14 cellular contexts compared by ENCODE assay signal in genomic region chr9:133943781-133944745, GRCh38. TPM values are rescaled to one million over a fixed set of nuclear protein-coding genes. Genes with fewer than 3 reads are reported as not detected.
DNase-seq lines count a peak whose midpoint lies in the region; ATAC-seq, FAIRE-seq and TF ChIP-seq lines count a peak whose summit lies in the region.
"Had no signal": no experiment of that assay in that cellular context is flagged by ENCODE, and none has a peak within 500 bp of the region (broad histone marks: within the 10 kb centered on the region; RNA-seq: fewer than 3 reads in every experiment).

No MANE protein-coding gene starts in this region.

- H3K9me3 Mint-ChIP-seq in activated T-helper 1 cell treated with anti-CD3 and anti-CD28 coated beads, Interleukin-12 subunit alpha, Interleukin-12 subunit beta, Interleukin-2, Interleukin-4 antibody, amounts not matched to agents 30 ng/mL and 10 ng/mL and 1 ng/mL, durations not matched to agents 14 hours and 24 hours and 36 hours = no peaks in the 10 kb centered on the region

- TF ChIP-seq CTCF in adrenal gland (IDR thresholded peaks at IDR 0.05) = no peak
- no peak for TF ChIP-seq CTCF in kidney (IDR thresholded peaks at IDR 0.05; ENCODE audit: borderline replicate concordance, extremely low read depth, insufficient read depth)
- TF ChIP-seq CTCF in smooth muscle cell (IDR thresholded peaks at IDR 0.05; ENCODE audit: borderline replicate concordance, insufficient read depth, poor library complexity, severe bottlenecking) = no peak

- H3K27ac ChIP-seq in adrenal gland (peak overlapping the region in 4 of 5 donors; percentile 38 to 85 (median 70)), kidney (ENCODE audit: low read depth in 2 of 2, low read length in 2 of 2) (peak overlapping the region; percentile 77 to 79), smooth muscle cell (ENCODE audit: low read depth) (peak overlapping the region; percentile 62)
- H3K27ac ChIP-seq: thoracic aorta had no signal

- no peak for TF ChIP-seq POLR2A in adrenal gland (IDR thresholded peaks at IDR 0.05)

- H3K27me3 ChIP-seq in adrenal gland (no peaks in the 10 kb centered on the region), smooth muscle cell (ENCODE audit: low read depth) (no peaks in the 10 kb centered on the region)

- WGBS in adrenal gland, 4 donors = 73 to 89% (median 83%) methylated on average over 7 to 30 of the region's 30 CpGs
- WGBS in smooth muscle cell (ENCODE audit: low lambda C conversion rate) = 90% methylated on average over 29 of the region's 30 CpGs

- no peak overlapping the region for H2AFZ ChIP-seq in smooth muscle cell (ENCODE audit: low read depth)

- no peak overlapping the region for H3K27ac Mint-ChIP-seq in activated T-helper 1 cell treated with anti-CD3 and anti-CD28 coated beads, Interleukin-12 subunit alpha, Interleukin-12 subunit beta, Interleukin-2, Interleukin-4 antibody, amounts not matched to agents 30 ng/mL and 10 ng/mL and 1 ng/mL, durations not matched to agents 14 hours and 24 hours and 36 hours

- H3K9me3 ChIP-seq in adrenal gland (replicated peaks in 1 of 3) (no peaks in the 10 kb centered on the region), kidney (ENCODE audit: control insufficient read depth in 1 of 2, low read length in 2 of 2) (no peaks in the 10 kb centered on the region), smooth muscle cell (replicated peaks; ENCODE audit: low read depth) (no peaks in the 10 kb centered on the region)
- H3K9me3 ChIP-seq: thoracic aorta had no signal

- peaks cover 96% of the 10 kb centered on the region for H3K79me2 ChIP-seq in smooth muscle cell (ENCODE audit: low read depth)

- intact Hi-C loops in adrenal gland (cut with DNase I) = no loop called here
- intact Hi-C loops in kidney (cut with DNase I) = no loop called here
- intact Hi-C loops in activated T-helper 1 cell treated with anti-CD3 and anti-CD28 coated beads, Interleukin-12 subunit alpha, Interleukin-12 subunit beta, Interleukin-2, Interleukin-4 antibody, amounts not matched to agents 30 ng/mL and 10 ng/mL and 1 ng/mL, durations not matched to agents 14 hours and 24 hours and 36 hours (cut with micrococcal nuclease) = no loop called here

- H3K4me1 Mint-ChIP-seq in activated T-helper 1 cell treated with anti-CD3 and anti-CD28 coated beads, Interleukin-12 subunit alpha, Interleukin-12 subunit beta, Interleukin-2, Interleukin-4 antibody, amounts not matched to agents 30 ng/mL and 10 ng/mL and 1 ng/mL, durations not matched to agents 14 hours and 24 hours and 36 hours (ENCODE audit: low read depth) = no peaks in the 10 kb centered on the region

- ATAC-seq in HG03354 (IDR thresholded peaks at IDR 0.05; ENCODE audit: poor library complexity, severe bottlenecking, unreplicated experiment) = no peak

- DNase-seq in NCI-H226 (peak; percentile 8), adrenal gland (peak in 2 of 7 donors; percentile 19 to 77), kidney (peak; percentile 73), smooth muscle cell (lab: John Stamatoyannopoulos, UW; ENCODE audit: unreplicated experiment) (no peak), RPMI8226 (no peak)
- DNase-seq in activated T-helper 1 cell treated with anti-CD3 and anti-CD28 coated beads, Interleukin-12 subunit alpha, Interleukin-12 subunit beta, Interleukin-2, Interleukin-4 antibody, amounts not matched to agents 30 ng/mL and 10 ng/mL and 1 ng/mL, durations not matched to agents 14 hours and 24 hours and 36 hours (ENCODE audit: low spot score) = no peak
- DNase-seq: activated CD8-positive, alpha-beta memory T cell treated with anti-CD3 and anti-CD28 coated beads, Interleukin-2, amount 50 U/mL, for 48 hours; COR-L47; hypothalamus; NCI-H187 had no signal

- H3K4me1 ChIP-seq in adrenal gland (replicated peaks in 1 of 2) (peaks cover 3 to 22% of the 10 kb centered on the region in 2 donors), kidney (ENCODE audit: control insufficient read depth in 1 of 2, insufficient read depth in 1 of 2, low read depth in 1 of 2, low read length in 2 of 2) (peaks cover 5 to 32% of the 10 kb centered on the region in 2 donors), smooth muscle cell (ENCODE audit: low read depth) (peaks cover 22% of the 10 kb centered on the region)

- no peaks in the 10 kb centered on the region for H3F3A ChIP-seq in smooth muscle cell (ENCODE audit: low read depth)

- H3K27me3 Mint-ChIP-seq in activated T-helper 1 cell treated with anti-CD3 and anti-CD28 coated beads, Interleukin-12 subunit alpha, Interleukin-12 subunit beta, Interleukin-2, Interleukin-4 antibody, amounts not matched to agents 30 ng/mL and 10 ng/mL and 1 ng/mL, durations not matched to agents 14 hours and 24 hours and 36 hours (ENCODE audit: insufficient read depth) = no peaks in the 10 kb centered on the region

- no peak overlapping the region for H3K4me3 ChIP-seq in adrenal gland
- H3K4me3 ChIP-seq in kidney (ENCODE audit: low read length in 2 of 2) = no peak overlapping the region
- no peak overlapping the region for H3K4me3 ChIP-seq in smooth muscle cell
- H3K4me3 ChIP-seq: thoracic aorta had no signal

- H3K9ac ChIP-seq in kidney (ENCODE audit: low read length in 2 of 2) (peak overlapping the region in 1 of 2 donors; percentile 34), smooth muscle cell (ENCODE audit: low read depth) (no peak overlapping the region)

- no peak overlapping the region for H3K4me3 Mint-ChIP-seq in activated T-helper 1 cell treated with anti-CD3 and anti-CD28 coated beads, Interleukin-12 subunit alpha, Interleukin-12 subunit beta, Interleukin-2, Interleukin-4 antibody, amounts not matched to agents 30 ng/mL and 10 ng/mL and 1 ng/mL, durations not matched to agents 14 hours and 24 hours and 36 hours

- peaks cover 99% of the 10 kb centered on the region for H4K20me1 ChIP-seq in smooth muscle cell (ENCODE audit: low read depth)

- peak overlapping the region; percentile 31 for H3K4me2 ChIP-seq in smooth muscle cell

- no peaks in the 10 kb centered on the region for H3K36me3 Mint-ChIP-seq in activated T-helper 1 cell treated with anti-CD3 and anti-CD28 coated beads, Interleukin-12 subunit alpha, Interleukin-12 subunit beta, Interleukin-2, Interleukin-4 antibody, amounts not matched to agents 30 ng/mL and 10 ng/mL and 1 ng/mL, durations not matched to agents 14 hours and 24 hours and 36 hours (ENCODE audit: low read depth)

- H3K36me3 ChIP-seq in adrenal gland (replicated peaks in 1 of 2) = no peaks in the 10 kb centered on the region
- no peaks in the 10 kb centered on the region for H3K36me3 ChIP-seq in kidney (ENCODE audit: control insufficient read depth in 1 of 2, insufficient read depth in 2 of 2, low read length in 2 of 2)
- H3K36me3 ChIP-seq in smooth muscle cell (ENCODE audit: low read depth) = no peaks in the 10 kb centered on the region
- H3K36me3 ChIP-seq: thoracic aorta had no signal

- no peak for FAIRE-seq in kidney (lab: Jason Lieb, UNC)
- FAIRE-seq: endometrium, TTC549 had no signal

RNA-seq across cellular contexts. Expression of gene VAV2, which starts 48.1 kb away (rescaled TPM):
- total RNA-seq in adrenal gland (10 to 100 TPM; 21.5 to 96.2 (median 33.5) TPM), kidney (47.1 TPM), smooth muscle cell (26.2 and 27.4 TPM in 2 replicates)
- polyA plus RNA-seq in adrenal gland (10 to 100 TPM; 19.7 to 46.7 (median 35.3) TPM), kidney (ENCODE audit: insufficient read depth, low read depth, low replicate concordance) (22.3 TPM), smooth muscle cell (35.3 and 59.4 TPM in 2 replicates)
- total RNA-seq in activated T-helper 1 cell treated with anti-CD3 and anti-CD28 coated beads, Interleukin-12 subunit alpha, Interleukin-12 subunit beta, Interleukin-2, Interleukin-4 antibody, amounts not matched to agents 30 ng/mL and 10 ng/mL and 1 ng/mL, durations not matched to agents 14 hours and 24 hours and 36 hours = 5.4 and 5.8 TPM in 2 replicates

Comparison
In these comparisons a context has a peak if more than half of its experiments do, and no peak if none do; other contexts are left out.
1. DNase-seq: peak in NCI-H226 (single experiment) and kidney (single experiment); none in smooth muscle cell (single experiment), activated T-helper 1 cell treated with anti-CD3 and anti-CD28 coated beads, Interleukin-12 subunit alpha, Interleukin-12 subunit beta, Interleukin-2, Interleukin-4 antibody, amounts not matched to agents 30 ng/mL and 10 ng/mL and 1 ng/mL, durations not matched to agents 14 hours and 24 hours and 36 hours (single experiment) and RPMI8226 (single experiment).
2. Peak in every context shown above with its lines, with median percentiles within 50 percentile points of each other: H3K27ac ChIP-seq.